Comparison of ENCODE assay signal across 7 cellular contexts in genomic region chr17:32041306-32041875, GRCh38. TPM values are rescaled to one million over a fixed set of nuclear protein-coding genes. Genes with fewer than 3 reads are reported as not detected.
DNase-seq lines count a peak whose midpoint lies in the region; ATAC-seq, FAIRE-seq and TF ChIP-seq lines count a peak whose summit lies in the region.
"Not testable (repeated sequence)": the region's sequence is repeated elsewhere in the genome, so short reads cannot be mapped to it uniquely, and the experiment has no call there.

No MANE protein-coding gene starts in this region.

- CTCF ChIA-PET in A549 (lab: Yijun Ruan, JAX); HEK293 (lab: Yijun Ruan, JAX); Panc1 (lab: Charles Lee): not testable (repeated sequence)

- H3K27me3 ChIP-seq in Panc1 (ENCODE audit: control insufficient read depth, insufficient read depth, low read length); upper lobe of right lung: not testable (repeated sequence)

- H3K36me3 ChIP-seq in HEK293 (ENCODE audit: control insufficient read depth in 2 of 2, insufficient read depth in 1 of 2, low read length in 2 of 2) (peaks cover 18 to 32% of the 10 kb centered on the region in 2 experiments), upper lobe of right lung (peaks cover 39% of the 10 kb centered on the region)
- H3K36me3 ChIP-seq in Panc1 (ENCODE audit: control insufficient read depth, insufficient read depth, low read length) = not testable (repeated sequence)

- H3K4me3 ChIP-seq in A549; HEK293 (ENCODE audit: low read depth, low read length); Panc1 (ENCODE audit: low read depth in 2 of 2, low read length in 2 of 2); upper lobe of right lung: not testable (repeated sequence)

- WGBS in A549 (ENCODE audit: missing lambda C conversion rate) = 93% methylated on average over 16 of the region's 19 CpGs

- not testable (repeated sequence) for TF ChIP-seq EP300 in A549 (IDR thresholded peaks at IDR 0.05)

- TF ChIP-seq POLR2A in A549 (IDR thresholded peaks at IDR 0.05; ENCODE audit: low read length) = not testable (repeated sequence)

- H3K4me2 ChIP-seq in A549 = not testable (repeated sequence)

- intact Hi-C loops in Panc1 (cut with micrococcal nuclease; ENCODE audit: unreplicated experiment); upper lobe of right lung (cut with DNase I): not testable (repeated sequence)

- not testable (repeated sequence) for H3K27ac ChIP-seq in A549; HEK293 (ENCODE audit: extremely low read depth, low read depth, low read length); Panc1 (ENCODE audit: low read length); upper lobe of right lung

- not testable (repeated sequence) for BruUV-seq in Panc1 (replicated peaks; lab: Mats Ljungman, UMichigan)

- not testable (repeated sequence) for H3K4me1 ChIP-seq in A549; HEK293 (ENCODE audit: control insufficient read depth, insufficient read depth, low read length); Panc1 (ENCODE audit: control insufficient read depth, insufficient read depth, low read length); upper lobe of right lung

- not testable (repeated sequence) for TF ChIP-seq RAD21 in A549 (conservative IDR thresholded peaks at IDR 0.05 in 1 of 2, IDR thresholded peaks at IDR 0.05 in 1 of 2)

- not testable (repeated sequence) for H3K9me3 ChIP-seq in A549; HEK293 (ENCODE audit: control insufficient read depth, insufficient read depth, low read depth, low read length); Panc1 (ENCODE audit: control insufficient read depth, insufficient read depth, low read depth, low read length); upper lobe of right lung

- POLR2A ChIA-PET in A549 (lab: Yijun Ruan, JAX); Panc1 (lab: Charles Lee): not testable (repeated sequence)
- POLR2A ChIA-PET in HEK293 (lab: Yijun Ruan, JAX) = interaction anchor here (0.5 kb wide), 1 partner anchor 19 kb away, joined by 3 read pairs; no protein-coding TSS in a partner anchor

- not testable (repeated sequence) for FAIRE-seq in A549 (lab: Jason Lieb, UNC)

- in situ Hi-C loops in Panc1 (cut with HindIII; ENCODE audit: low pct_unique_long_range_greater_than_20kb, low sequenced_read_pairs) = not testable (repeated sequence)

- ATAC-seq in A549 (peak; percentile 30 to 33; a peak in 3 of 6 replicates), Panc1 (peak; percentile 39; the same call in 1 of the 2 replicates), esophagus mucosa (peak; percentile 96), upper lobe of right lung (peak; percentile 25)

- DNase-seq in A549 (ENCODE audit: low read depth in 1 of 2, low spot score in 1 of 2); Panc1 (ENCODE audit: low read depth, low spot score); upper lobe of right lung: not testable (repeated sequence)
- DNase-seq in ecto neural progenitor cell (ENCODE audit: low spot score) (peak; percentile 32), islet precursor cell (peak; percentile 45)

- TF ChIP-seq CTCF in A549 (IDR thresholded peaks at IDR 0.05); HEK293 (tag by site-specific recombination; IDR thresholded peaks at IDR 0.05); Panc1 (IDR thresholded peaks at IDR 0.05); upper lobe of right lung (IDR thresholded peaks at IDR 0.05): not testable (repeated sequence)

TF ChIP-seq in HEK293, 187 proteins besides CTCF, POLR2A, EP300 and RAD21:
- TF ChIP-seq KLF1 (tag by site-specific recombination; IDR thresholded peaks at IDR 0.05) = peak; percentile 21; the same call in 1 of the 2 replicates

RNA-seq across cellular contexts. Expression of gene LRRC37B, which starts 34.2 kb away (rescaled TPM):
- polyA plus RNA-seq in A549 (2011; rRNA removed) (14.2 and 17.9 TPM in 2 replicates), A549 (2017; fragmentation: RNase III; extraction: RNeasy Plus Mini Kit Qiagen cat#74134 plus additional on column Dnase treatment) (7.6 to 8.6 TPM (median 8.3 TPM) in 3 replicates)
- 7.1 and 7.4 TPM in 2 replicates for polyA plus RNA-seq in A549 (2012; cell fraction: cytosol; rRNA removed)
- polyA plus RNA-seq in A549 (2012; cell fraction: nucleus; rRNA removed) = 7.8 and 10.4 TPM in 2 replicates
- polyA minus RNA-seq in A549 (2011; rRNA and poly(A)+ RNA removed) = 28.1 and 32.1 TPM in 2 replicates
- total RNA-seq in Panc1 (2021; ENCODE audit: unreplicated experiment) (24.9 TPM), esophagus mucosa (4.4 TPM), upper lobe of right lung (15.8 TPM)
- 17.5 TPM for polyA plus RNA-seq in Panc1 (2012; ENCODE audit: insufficient read length)

Comparison
In these comparisons a context has a peak if more than half of its experiments do, and no peak if none do; other contexts are left out.
1. ATAC-seq: peak in every context shown above with its lines; median percentile 96 in esophagus mucosa; 39 in Panc1; 32 in A549; 25 in upper lobe of right lung.